In the genomic region with DNA sequence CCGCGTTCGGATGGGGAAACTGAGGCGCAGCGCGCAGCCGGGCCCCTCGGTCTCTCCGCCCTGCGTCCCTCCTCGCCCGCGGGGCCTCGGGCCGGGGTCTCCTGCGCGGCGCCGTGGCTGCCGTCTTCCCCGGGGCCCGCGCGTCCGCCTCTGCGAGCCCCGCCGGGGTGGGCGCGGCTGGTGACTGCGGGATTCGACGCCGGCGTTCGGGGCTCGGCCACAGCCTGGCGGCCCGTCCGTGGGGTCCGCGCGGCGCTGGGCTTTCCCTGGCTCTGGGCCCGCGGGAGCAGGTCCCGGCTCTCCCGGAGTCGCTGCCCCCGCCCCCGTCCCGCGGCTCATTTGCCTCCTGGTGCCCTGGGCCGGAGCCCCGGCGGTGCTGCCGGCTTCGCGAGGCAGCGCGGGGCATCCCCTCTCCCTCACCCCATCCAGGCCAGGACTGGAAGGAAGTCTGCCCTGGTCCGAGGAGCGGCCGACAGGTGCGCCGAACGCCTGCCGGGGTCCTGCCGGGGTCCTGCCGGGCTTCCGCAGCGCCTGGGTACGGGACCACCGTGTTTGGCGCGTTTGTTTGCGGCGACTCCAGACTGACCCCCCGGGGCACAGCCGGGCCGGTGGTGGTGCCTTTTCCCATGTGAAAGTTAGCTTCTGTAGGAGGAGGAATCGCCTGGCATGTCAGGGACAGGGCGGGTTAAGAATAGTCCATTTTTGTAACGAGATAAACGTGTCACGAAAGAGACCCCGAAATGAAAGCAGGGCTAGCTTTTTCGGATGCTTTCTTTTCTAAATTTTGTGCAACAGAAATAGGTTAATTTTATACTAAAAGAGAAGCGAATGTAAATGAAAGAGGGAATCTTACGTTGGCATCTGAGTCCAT, we compare ENCODE assay signal across 1 cellular context.
TF ChIP-seq lines count a peak whose summit lies in the region.

No MANE protein-coding gene starts in this region.

TF ChIP-seq in K562, 482 proteins besides CTCF, POLR2A, EP300 and RAD21 (continued from another document and continues in another):
- TF ChIP-seq ATF6 (CRISPR knock-in tag; IDR thresholded peaks at IDR 0.05) (no peak), GATAD2A (IDR thresholded peaks at IDR 0.05) (no peak), BRF1 (IDR thresholded peaks at IDR 0.05; ENCODE audit: borderline replicate concordance, extremely low read depth, insufficient read length) (no peak), BCL6 (CRISPR knock-in tag; IDR thresholded peaks at IDR 0.05) (no peak), SLC30A9 (CRISPR knock-in tag; IDR thresholded peaks at IDR 0.05) (no peak), ID3 (CRISPR knock-in tag; IDR thresholded peaks at IDR 0.05) (no peak), ID3 (tag; IDR thresholded peaks at IDR 0.05) (no peak), NR2F6 (CRISPR knock-in tag; IDR thresholded peaks at IDR 0.05) (no peak), CBFA2T3 (IDR thresholded peaks at IDR 0.05) (no peak), KAT7 (CRISPR knock-in tag; IDR thresholded peaks at IDR 0.05; ENCODE audit: borderline replicate concordance) (no peak), ESRRA (IDR thresholded peaks at IDR 0.05; ENCODE audit: borderline replicate concordance, low read depth) (no peak), ZBTB7A (IDR thresholded peaks at IDR 0.05; ENCODE audit: borderline replicate concordance, control insufficient read depth, low read depth, low read length) (peak; percentile 70; the same call in 1 of the 2 replicates), ZNF717 (CRISPR knock-in tag; IDR thresholded peaks at IDR 0.05) (no peak), TGIF2 (CRISPR knock-in tag; IDR thresholded peaks at IDR 0.05) (peak; percentile 67; the same call in 1 of the 2 replicates), ZNF584 (CRISPR knock-in tag; IDR thresholded peaks at IDR 0.05; ENCODE audit: low read depth) (no peak), PHF8 (IDR thresholded peaks at IDR 0.05; ENCODE audit: borderline replicate concordance, low read length) (peak; percentile 30; the same call in 1 of the 2 replicates), RBFOX2 (IDR thresholded peaks at IDR 0.05; ENCODE audit: low read depth, low read length) (peak; percentile 25; the same call in 1 of the 2 replicates), SRF (CRISPR knock-in tag; IDR thresholded peaks at IDR 0.05) (no peak), CBX5 (IDR thresholded peaks at IDR 0.05; ENCODE audit: borderline replicate concordance, low read depth) (no peak), ZNF318 (IDR thresholded peaks at IDR 0.05; ENCODE audit: borderline replicate concordance in 1 of 2, low read depth in 1 of 2) (no peak), SMARCC2 (IDR thresholded peaks at IDR 0.05; ENCODE audit: low read depth) (no peak), PTTG1 (tag; IDR thresholded peaks at IDR 0.05; ENCODE audit: low read depth) (no peak), PCBP2 (IDR thresholded peaks at IDR 0.05; ENCODE audit: low read depth, low read length, poor library complexity, severe bottlenecking) (no peak), ZNF165 (CRISPR knock-in tag; IDR thresholded peaks at IDR 0.05; ENCODE audit: borderline replicate concordance) (no peak), ETS1 (conservative IDR thresholded peaks at IDR 0.05; ENCODE audit: control insufficient read depth, low read depth, low read length) (peak; percentile 39; the same call in 1 of the 2 replicates), PPARD (CRISPR knock-in tag; IDR thresholded peaks at IDR 0.05) (no peak), BHLHE40 (IDR thresholded peaks at IDR 0.05; ENCODE audit: low read length) (no peak)
- TF ChIP-seq, protein P1, sequence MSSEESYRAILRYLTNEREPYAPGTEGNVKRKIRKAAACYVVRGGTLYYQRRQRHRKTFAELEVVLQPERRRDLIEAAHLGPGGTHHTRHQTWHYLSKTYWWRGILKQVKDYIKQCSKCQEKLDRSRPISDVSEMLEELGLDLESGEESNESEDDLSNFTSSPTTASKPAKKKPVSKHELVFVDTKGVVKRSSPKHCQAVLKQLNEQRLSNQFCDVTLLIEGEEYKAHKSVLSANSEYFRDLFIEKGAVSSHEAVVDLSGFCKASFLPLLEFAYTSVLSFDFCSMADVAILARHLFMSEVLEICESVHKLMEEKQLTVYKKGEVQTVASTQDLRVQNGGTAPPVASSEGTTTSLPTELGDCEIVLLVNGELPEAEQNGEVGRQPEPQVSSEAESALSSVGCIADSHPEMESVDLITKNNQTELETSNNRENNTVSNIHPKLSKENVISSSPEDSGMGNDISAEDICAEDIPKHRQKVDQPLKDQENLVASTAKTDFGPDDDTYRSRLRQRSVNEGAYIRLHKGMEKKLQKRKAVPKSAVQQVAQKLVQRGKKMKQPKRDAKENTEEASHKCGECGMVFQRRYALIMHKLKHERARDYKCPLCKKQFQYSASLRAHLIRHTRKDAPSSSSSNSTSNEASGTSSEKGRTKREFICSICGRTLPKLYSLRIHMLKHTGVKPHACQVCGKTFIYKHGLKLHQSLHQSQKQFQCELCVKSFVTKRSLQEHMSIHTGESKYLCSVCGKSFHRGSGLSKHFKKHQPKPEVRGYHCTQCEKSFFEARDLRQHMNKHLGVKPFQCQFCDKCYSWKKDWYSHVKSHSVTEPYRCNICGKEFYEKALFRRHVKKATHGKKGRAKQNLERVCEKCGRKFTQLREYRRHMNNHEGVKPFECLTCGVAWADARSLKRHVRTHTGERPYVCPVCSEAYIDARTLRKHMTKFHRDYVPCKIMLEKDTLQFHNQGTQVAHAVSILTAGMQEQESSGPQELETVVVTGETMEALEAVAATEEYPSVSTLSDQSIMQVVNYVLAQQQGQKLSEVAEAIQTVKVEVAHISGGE (CRISPR knock-in tag; IDR thresholded peaks at IDR 0.05), result 0 out of 6 replicates have a peak, but pooled peaks of 1 of the 3 experiments have one; percentile 31
- TF ChIP-seq, protein P2, sequence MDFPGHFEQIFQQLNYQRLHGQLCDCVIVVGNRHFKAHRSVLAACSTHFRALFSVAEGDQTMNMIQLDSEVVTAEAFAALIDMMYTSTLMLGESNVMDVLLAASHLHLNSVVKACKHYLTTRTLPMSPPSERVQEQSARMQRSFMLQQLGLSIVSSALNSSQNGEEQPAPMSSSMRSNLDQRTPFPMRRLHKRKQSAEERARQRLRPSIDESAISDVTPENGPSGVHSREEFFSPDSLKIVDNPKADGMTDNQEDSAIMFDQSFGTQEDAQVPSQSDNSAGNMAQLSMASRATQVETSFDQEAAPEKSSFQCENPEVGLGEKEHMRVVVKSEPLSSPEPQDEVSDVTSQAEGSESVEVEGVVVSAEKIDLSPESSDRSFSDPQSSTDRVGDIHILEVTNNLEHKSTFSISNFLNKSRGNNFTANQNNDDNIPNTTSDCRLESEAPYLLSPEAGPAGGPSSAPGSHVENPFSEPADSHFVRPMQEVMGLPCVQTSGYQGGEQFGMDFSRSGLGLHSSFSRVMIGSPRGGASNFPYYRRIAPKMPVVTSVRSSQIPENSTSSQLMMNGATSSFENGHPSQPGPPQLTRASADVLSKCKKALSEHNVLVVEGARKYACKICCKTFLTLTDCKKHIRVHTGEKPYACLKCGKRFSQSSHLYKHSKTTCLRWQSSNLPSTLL (IDR thresholded peaks at IDR 0.05), result no peak
- TF ChIP-seq, protein P3, sequence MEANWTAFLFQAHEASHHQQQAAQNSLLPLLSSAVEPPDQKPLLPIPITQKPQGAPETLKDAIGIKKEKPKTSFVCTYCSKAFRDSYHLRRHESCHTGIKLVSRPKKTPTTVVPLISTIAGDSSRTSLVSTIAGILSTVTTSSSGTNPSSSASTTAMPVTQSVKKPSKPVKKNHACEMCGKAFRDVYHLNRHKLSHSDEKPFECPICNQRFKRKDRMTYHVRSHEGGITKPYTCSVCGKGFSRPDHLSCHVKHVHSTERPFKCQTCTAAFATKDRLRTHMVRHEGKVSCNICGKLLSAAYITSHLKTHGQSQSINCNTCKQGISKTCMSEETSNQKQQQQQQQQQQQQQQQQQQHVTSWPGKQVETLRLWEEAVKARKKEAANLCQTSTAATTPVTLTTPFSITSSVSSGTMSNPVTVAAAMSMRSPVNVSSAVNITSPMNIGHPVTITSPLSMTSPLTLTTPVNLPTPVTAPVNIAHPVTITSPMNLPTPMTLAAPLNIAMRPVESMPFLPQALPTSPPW (CRISPR knock-in tag; IDR thresholded peaks at IDR 0.05), result 0 out of 2 replicates have a peak, but pooled peaks have one; percentile 5
- TF ChIP-seq, protein P4, sequence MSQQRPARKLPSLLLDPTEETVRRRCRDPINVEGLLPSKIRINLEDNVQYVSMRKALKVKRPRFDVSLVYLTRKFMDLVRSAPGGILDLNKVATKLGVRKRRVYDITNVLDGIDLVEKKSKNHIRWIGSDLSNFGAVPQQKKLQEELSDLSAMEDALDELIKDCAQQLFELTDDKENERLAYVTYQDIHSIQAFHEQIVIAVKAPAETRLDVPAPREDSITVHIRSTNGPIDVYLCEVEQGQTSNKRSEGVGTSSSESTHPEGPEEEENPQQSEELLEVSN (IDR thresholded peaks at IDR 0.05; ENCODE audit: borderline replicate concordance in 1 of 2, extremely low read depth in 1 of 2, insufficient read depth in 1 of 2, insufficient read length in 1 of 2, low read depth in 1 of 2, low read length in 1 of 2, poor library complexity in 1 of 2, severe bottlenecking in 1 of 2), result peak in 1 of 2 experiments; percentile 36
